Comparison of ENCODE assay signal across 1 cellular context in the genomic region with DNA sequence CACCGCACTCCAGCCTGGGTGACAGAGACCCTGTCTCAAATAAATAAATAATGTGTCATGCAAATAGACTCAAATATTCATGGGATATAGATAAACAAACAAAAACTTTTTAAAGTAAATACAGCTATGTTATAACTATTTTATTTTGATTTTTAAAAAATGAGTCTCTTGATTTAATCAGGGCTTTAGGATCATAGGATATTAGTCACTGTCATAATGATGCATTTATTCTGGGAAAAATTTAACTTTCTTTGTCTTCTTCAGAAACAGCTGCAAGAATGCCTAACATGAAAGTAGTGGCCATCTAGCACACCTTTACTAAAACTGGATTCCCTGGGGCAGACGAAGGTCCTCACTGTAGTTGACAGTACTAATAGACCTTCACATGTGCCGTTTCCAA.
TF ChIP-seq lines count a peak whose summit lies in the region.

No MANE protein-coding gene starts in this region.

TF ChIP-seq in IMR-90, 13 proteins besides CTCF, POLR2A, EP300 and RAD21:
- TF ChIP-seq SMC3 (IDR thresholded peaks at IDR 0.05; ENCODE audit: low read depth, low read length) (no peak), CEBPB (IDR thresholded peaks at IDR 0.05; ENCODE audit: low read depth, low read length) (no peak), NFE2L2 (IDR thresholded peaks at IDR 0.05; ENCODE audit: low read depth, low read length) (no peak), USF2 (IDR thresholded peaks at IDR 0.05; ENCODE audit: low read depth, low read length) (no peak), RFX5 (IDR thresholded peaks at IDR 0.05; ENCODE audit: low read depth, low read length) (no peak), MAFK (IDR thresholded peaks at IDR 0.05; ENCODE audit: low read depth, low read length) (no peak), BHLHE40 (IDR thresholded peaks at IDR 0.05; ENCODE audit: low read depth, low read length) (no peak), CHD1 (IDR thresholded peaks at IDR 0.05; ENCODE audit: low read depth, low read length) (no peak), FOS (IDR thresholded peaks at IDR 0.05; ENCODE audit: low read depth, low read length) (no peak), RCOR1 (IDR thresholded peaks at IDR 0.05; ENCODE audit: insufficient replicate concordance, low read length) (no peak), MAZ (IDR thresholded peaks at IDR 0.05; ENCODE audit: borderline replicate concordance, low read depth, low read length) (no peak), MXI1 (IDR thresholded peaks at IDR 0.05; ENCODE audit: borderline replicate concordance, low read depth, low read length) (no peak)
- TF ChIP-seq, protein P1, sequence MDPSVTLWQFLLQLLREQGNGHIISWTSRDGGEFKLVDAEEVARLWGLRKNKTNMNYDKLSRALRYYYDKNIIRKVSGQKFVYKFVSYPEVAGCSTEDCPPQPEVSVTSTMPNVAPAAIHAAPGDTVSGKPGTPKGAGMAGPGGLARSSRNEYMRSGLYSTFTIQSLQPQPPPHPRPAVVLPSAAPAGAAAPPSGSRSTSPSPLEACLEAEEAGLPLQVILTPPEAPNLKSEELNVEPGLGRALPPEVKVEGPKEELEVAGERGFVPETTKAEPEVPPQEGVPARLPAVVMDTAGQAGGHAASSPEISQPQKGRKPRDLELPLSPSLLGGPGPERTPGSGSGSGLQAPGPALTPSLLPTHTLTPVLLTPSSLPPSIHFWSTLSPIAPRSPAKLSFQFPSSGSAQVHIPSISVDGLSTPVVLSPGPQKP (IDR thresholded peaks at IDR 0.05; ENCODE audit: borderline replicate concordance, low read depth, low read length) = no peak
